Comparison of ENCODE assay signal across 2 cellular contexts in genomic region chr17:32007463-32008298, GRCh38.
A peak's percentile ranks its signal among the peaks of the same experiment; 100 is the strongest.
TF ChIP-seq lines count a peak whose summit lies in the region.

No MANE protein-coding gene starts in this region.

TF ChIP-seq in WTC11, 78 proteins besides CTCF, POLR2A, EP300 and RAD21 (continued from another document):
- TF ChIP-seq ZNF281 (CRISPR knock-in tag; IDR thresholded peaks at IDR 0.05) (0 out of 2 replicates have a peak, but pooled peaks have one; percentile 58), HMGXB4 (CRISPR knock-in tag; IDR thresholded peaks at IDR 0.05) (no peak; the same call in 1 of the 2 replicates), ZNF671 (CRISPR knock-in tag; IDR thresholded peaks at IDR 0.05) (no peak), ZNF219 (CRISPR knock-in tag; IDR thresholded peaks at IDR 0.05; ENCODE audit: borderline replicate concordance) (no peak), FOXP1 (CRISPR knock-in tag; IDR thresholded peaks at IDR 0.05; ENCODE audit: borderline replicate concordance) (peak; percentile 82; the same call in 1 of the 2 replicates), ATF3 (CRISPR knock-in tag; conservative IDR thresholded peaks at IDR 0.05) (no peak), NFATC4 (CRISPR knock-in tag; IDR thresholded peaks at IDR 0.05) (no peak), FOXK1 (CRISPR knock-in tag; IDR thresholded peaks at IDR 0.05) (0 out of 2 replicates have a peak, but pooled peaks have one; percentile 3), CDX4 (CRISPR knock-in tag; IDR thresholded peaks at IDR 0.05; ENCODE audit: borderline replicate concordance) (no peak), ESRRA (CRISPR knock-in tag; IDR thresholded peaks at IDR 0.05; ENCODE audit: borderline replicate concordance) (no peak), ZNF263 (CRISPR knock-in tag; IDR thresholded peaks at IDR 0.05; ENCODE audit: low read depth) (peak; percentile 44; the same call in 1 of the 2 replicates), JUN (CRISPR knock-in tag; IDR thresholded peaks at IDR 0.05) (no peak), RORB (CRISPR knock-in tag; IDR thresholded peaks at IDR 0.05) (no peak)

TF ChIP-seq in HepG2, 621 proteins besides CTCF, POLR2A, EP300 and RAD21 (continued from another document and continues in another):
- TF ChIP-seq ZFY (CRISPR knock-in tag; IDR thresholded peaks at IDR 0.05) (peak; percentile 45; the same call in 1 of the 2 replicates), ZNF841 (CRISPR knock-in tag; IDR thresholded peaks at IDR 0.05; ENCODE audit: borderline replicate concordance) (no peak), BCL3 (CRISPR knock-in tag; IDR thresholded peaks at IDR 0.05) (no peak), CSRNP1 (CRISPR knock-in tag; IDR thresholded peaks at IDR 0.05) (no peak), ESRRA (CRISPR knock-in tag; IDR thresholded peaks at IDR 0.05; ENCODE audit: low read depth) (no peak), E2F1 (CRISPR knock-in tag; IDR thresholded peaks at IDR 0.05) (no peak), TOPORS (CRISPR knock-in tag; IDR thresholded peaks at IDR 0.05) (0 out of 2 replicates have a peak, but pooled peaks have one; percentile 4), TFE3 (CRISPR knock-in tag; IDR thresholded peaks at IDR 0.05) (no peak), ARID5B (CRISPR knock-in tag; IDR thresholded peaks at IDR 0.05) (no peak), CENPT (CRISPR knock-in tag; IDR thresholded peaks at IDR 0.05; ENCODE audit: low read depth) (no peak), ZNF776 (CRISPR knock-in tag; IDR thresholded peaks at IDR 0.05) (no peak), ZNF616 (CRISPR knock-in tag; IDR thresholded peaks at IDR 0.05; ENCODE audit: low read depth) (peak; percentile 38; the same call in 1 of the 2 replicates), MED8 (CRISPR knock-in tag; IDR thresholded peaks at IDR 0.05; ENCODE audit: insufficient replicate concordance) (no peak), ZNF577 (CRISPR knock-in tag; IDR thresholded peaks at IDR 0.05; ENCODE audit: borderline replicate concordance, low read depth) (no peak), KLF15 (CRISPR knock-in tag; IDR thresholded peaks at IDR 0.05; ENCODE audit: borderline replicate concordance) (no peak), HNF4G (IDR thresholded peaks at IDR 0.05; ENCODE audit: borderline replicate concordance, low read depth, low read length) (no peak), HNF4G (CRISPR knock-in tag; IDR thresholded peaks at IDR 0.05; ENCODE audit: borderline replicate concordance, low read depth) (no peak), ZBTB3 (CRISPR knock-in tag; IDR thresholded peaks at IDR 0.05; ENCODE audit: borderline replicate concordance, low read depth) (no peak), FLYWCH1 (CRISPR knock-in tag; IDR thresholded peaks at IDR 0.05) (no peak), ZNF629 (CRISPR knock-in tag; conservative IDR thresholded peaks at IDR 0.05) (no peak), HDAC2 (CRISPR knock-in tag; IDR thresholded peaks at IDR 0.05) (no peak), NONO (IDR thresholded peaks at IDR 0.05) (no peak), NONO (CRISPR knock-in tag; conservative IDR thresholded peaks at IDR 0.05) (no peak), SSRP1 (CRISPR knock-in tag; IDR thresholded peaks at IDR 0.05) (no peak), HES4 (CRISPR knock-in tag; IDR thresholded peaks at IDR 0.05; ENCODE audit: borderline replicate concordance) (peak; percentile 7; the same call in 1 of the 2 replicates), XBP1 (CRISPR knock-in tag; IDR thresholded peaks at IDR 0.05) (no peak), RFXANK (CRISPR knock-in tag; IDR thresholded peaks at IDR 0.05) (no peak), SIN3B (IDR thresholded peaks at IDR 0.05; ENCODE audit: low read length) (no peak), ZFP90 (CRISPR knock-in tag; IDR thresholded peaks at IDR 0.05; ENCODE audit: borderline replicate concordance) (no peak), SNAPC2 (CRISPR knock-in tag; IDR thresholded peaks at IDR 0.05) (no peak), PHF8 (CRISPR knock-in tag; IDR thresholded peaks at IDR 0.05) (peak; percentile 33; the same call in 1 of the 2 replicates), GATA4 (IDR thresholded peaks at IDR 0.05; ENCODE audit: borderline replicate concordance, low read depth) (no peak), ZNF513 (CRISPR knock-in tag; conservative IDR thresholded peaks at IDR 0.05) (no peak), ZNF276 (CRISPR knock-in tag; IDR thresholded peaks at IDR 0.05; ENCODE audit: low read depth) (no peak), ZNF740 (CRISPR knock-in tag; IDR thresholded peaks at IDR 0.05) (no peak), CREB3 (CRISPR knock-in tag; IDR thresholded peaks at IDR 0.05) (no peak), ZXDC (CRISPR knock-in tag; IDR thresholded peaks at IDR 0.05) (no peak)
